Comparison of ENCODE assay signal across 1 cellular context in genomic region chr22:46731246-46732040, GRCh38.
A peak's percentile ranks its signal among the peaks of the same experiment; 100 is the strongest.
TF ChIP-seq lines count a peak whose summit lies in the region.

No MANE protein-coding gene starts in this region.

TF ChIP-seq in HepG2, 621 proteins besides CTCF, POLR2A, EP300 and RAD21 (continued from another document and continues in another):
- TF ChIP-seq NFAT5 (CRISPR knock-in tag; IDR thresholded peaks at IDR 0.05) (no peak), ZBTB1 (CRISPR knock-in tag; IDR thresholded peaks at IDR 0.05; ENCODE audit: borderline replicate concordance) (no peak), NFE2L2 (IDR thresholded peaks at IDR 0.05; ENCODE audit: low read length) (no peak), HMGXB4 (CRISPR knock-in tag; IDR thresholded peaks at IDR 0.05; ENCODE audit: borderline replicate concordance in 1 of 2, low read depth in 1 of 2) (peak; percentile 62 to 75; a peak in 1 of 4 replicates), ZNF616 (CRISPR knock-in tag; IDR thresholded peaks at IDR 0.05; ENCODE audit: low read depth) (0 out of 2 replicates have a peak, but pooled peaks have one; percentile 48), ZNF598 (CRISPR knock-in tag; IDR thresholded peaks at IDR 0.05; ENCODE audit: borderline replicate concordance) (no peak), REPIN1 (CRISPR knock-in tag; IDR thresholded peaks at IDR 0.05; ENCODE audit: borderline replicate concordance, low read depth) (peak; percentile 59; the same call in 1 of the 2 replicates), CBX5 (CRISPR knock-in tag; IDR thresholded peaks at IDR 0.05; ENCODE audit: borderline replicate concordance) (peak; percentile 85; the same call in 1 of the 2 replicates), HNRNPL (IDR thresholded peaks at IDR 0.05; ENCODE audit: low read depth, low read length) (peak; percentile 97), SP1 (IDR thresholded peaks at IDR 0.05) (no peak), SP1 (CRISPR knock-in tag; IDR thresholded peaks at IDR 0.05) (no peak), RBAK (CRISPR knock-in tag; IDR thresholded peaks at IDR 0.05) (no peak), ZNF407 (CRISPR knock-in tag; IDR thresholded peaks at IDR 0.05; ENCODE audit: not compliant biosample characterization) (peak; percentile 60), PTBP1 (IDR thresholded peaks at IDR 0.05; ENCODE audit: low read depth, low read length, poor library complexity, severe bottlenecking) (no peak), ZNF33A (CRISPR knock-in tag; IDR thresholded peaks at IDR 0.05; ENCODE audit: borderline replicate concordance) (no peak), ZNF614 (CRISPR knock-in tag; IDR thresholded peaks at IDR 0.05; ENCODE audit: borderline replicate concordance) (peak; percentile 65; the same call in 1 of the 2 replicates), SMAD9 (CRISPR knock-in tag; IDR thresholded peaks at IDR 0.05) (no peak), MATR3 (CRISPR knock-in tag; IDR thresholded peaks at IDR 0.05) (no peak), ZNF841 (CRISPR knock-in tag; IDR thresholded peaks at IDR 0.05; ENCODE audit: borderline replicate concordance) (no peak), ZSCAN30 (CRISPR knock-in tag; IDR thresholded peaks at IDR 0.05) (no peak), ZNF746 (CRISPR knock-in tag; IDR thresholded peaks at IDR 0.05) (peak; percentile 97), CEBPG (CRISPR knock-in tag; IDR thresholded peaks at IDR 0.05) (peak; percentile 35; the same call in 1 of the 2 replicates), TIGD3 (CRISPR knock-in tag; IDR thresholded peaks at IDR 0.05; ENCODE audit: borderline replicate concordance) (0 out of 2 replicates have a peak, but pooled peaks have one; percentile 58), ZNF224 (CRISPR knock-in tag; IDR thresholded peaks at IDR 0.05) (peak; percentile 77; the same call in 1 of the 2 replicates), NR2F2 (IDR thresholded peaks at IDR 0.05; ENCODE audit: borderline replicate concordance, low read depth) (peak; percentile 81; the same call in 1 of the 2 replicates), ZBTB20 (CRISPR knock-in tag; IDR thresholded peaks at IDR 0.05; ENCODE audit: borderline replicate concordance, low read depth) (peak; percentile 82; the same call in 1 of the 2 replicates), ZNF703 (CRISPR knock-in tag; IDR thresholded peaks at IDR 0.05; ENCODE audit: borderline replicate concordance) (no peak), ETV6 (CRISPR knock-in tag; conservative IDR thresholded peaks at IDR 0.05) (no peak), ZFP36L2 (CRISPR knock-in tag; IDR thresholded peaks at IDR 0.05) (no peak), TRIM24 (CRISPR knock-in tag; IDR thresholded peaks at IDR 0.05) (peak; percentile 88; the same call in 1 of the 2 replicates), ZNF276 (CRISPR knock-in tag; IDR thresholded peaks at IDR 0.05; ENCODE audit: low read depth) (no peak), HOXD1 (CRISPR knock-in tag; IDR thresholded peaks at IDR 0.05) (no peak), ZNF558 (CRISPR knock-in tag; IDR thresholded peaks at IDR 0.05; ENCODE audit: borderline replicate concordance) (peak; percentile 90)
- TF ChIP-seq, protein P1, sequence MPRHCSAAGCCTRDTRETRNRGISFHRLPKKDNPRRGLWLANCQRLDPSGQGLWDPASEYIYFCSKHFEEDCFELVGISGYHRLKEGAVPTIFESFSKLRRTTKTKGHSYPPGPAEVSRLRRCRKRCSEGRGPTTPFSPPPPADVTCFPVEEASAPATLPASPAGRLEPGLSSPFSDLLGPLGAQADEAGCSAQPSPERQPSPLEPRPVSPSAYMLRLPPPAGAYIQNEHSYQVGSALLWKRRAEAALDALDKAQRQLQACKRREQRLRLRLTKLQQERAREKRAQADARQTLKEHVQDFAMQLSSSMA (CRISPR knock-in tag; IDR thresholded peaks at IDR 0.05) = peak; percentile 61; the same call in 1 of the 2 replicates
- TF ChIP-seq, protein P2, sequence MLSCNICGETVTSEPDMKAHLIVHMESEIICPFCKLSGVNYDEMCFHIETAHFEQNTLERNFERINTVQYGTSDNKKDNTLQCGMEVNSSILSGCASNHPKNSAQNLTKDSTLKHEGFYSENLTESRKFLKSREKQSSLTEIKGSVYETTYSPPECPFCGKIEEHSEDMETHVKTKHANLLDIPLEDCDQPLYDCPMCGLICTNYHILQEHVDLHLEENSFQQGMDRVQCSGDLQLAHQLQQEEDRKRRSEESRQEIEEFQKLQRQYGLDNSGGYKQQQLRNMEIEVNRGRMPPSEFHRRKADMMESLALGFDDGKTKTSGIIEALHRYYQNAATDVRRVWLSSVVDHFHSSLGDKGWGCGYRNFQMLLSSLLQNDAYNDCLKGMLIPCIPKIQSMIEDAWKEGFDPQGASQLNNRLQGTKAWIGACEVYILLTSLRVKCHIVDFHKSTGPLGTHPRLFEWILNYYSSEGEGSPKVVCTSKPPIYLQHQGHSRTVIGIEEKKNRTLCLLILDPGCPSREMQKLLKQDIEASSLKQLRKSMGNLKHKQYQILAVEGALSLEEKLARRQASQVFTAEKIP (CRISPR knock-in tag; IDR thresholded peaks at IDR 0.05; ENCODE audit: borderline replicate concordance) = no peak
- TF ChIP-seq, protein P3, sequence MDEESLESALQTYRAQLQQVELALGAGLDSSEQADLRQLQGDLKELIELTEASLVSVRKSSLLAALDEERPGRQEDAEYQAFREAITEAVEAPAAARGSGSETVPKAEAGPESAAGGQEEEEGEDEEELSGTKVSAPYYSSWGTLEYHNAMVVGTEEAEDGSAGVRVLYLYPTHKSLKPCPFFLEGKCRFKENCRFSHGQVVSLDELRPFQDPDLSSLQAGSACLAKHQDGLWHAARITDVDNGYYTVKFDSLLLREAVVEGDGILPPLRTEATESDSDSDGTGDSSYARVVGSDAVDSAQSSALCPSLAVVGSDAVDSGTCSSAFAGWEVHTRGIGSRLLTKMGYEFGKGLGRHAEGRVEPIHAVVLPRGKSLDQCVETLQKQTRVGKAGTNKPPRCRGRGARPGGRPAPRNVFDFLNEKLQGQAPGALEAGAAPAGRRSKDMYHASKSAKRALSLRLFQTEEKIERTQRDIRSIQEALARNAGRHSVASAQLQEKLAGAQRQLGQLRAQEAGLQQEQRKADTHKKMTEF (CRISPR knock-in tag; IDR thresholded peaks at IDR 0.05) = peak; percentile 88; the same call in 1 of the 2 replicates
